In the genomic region with DNA sequence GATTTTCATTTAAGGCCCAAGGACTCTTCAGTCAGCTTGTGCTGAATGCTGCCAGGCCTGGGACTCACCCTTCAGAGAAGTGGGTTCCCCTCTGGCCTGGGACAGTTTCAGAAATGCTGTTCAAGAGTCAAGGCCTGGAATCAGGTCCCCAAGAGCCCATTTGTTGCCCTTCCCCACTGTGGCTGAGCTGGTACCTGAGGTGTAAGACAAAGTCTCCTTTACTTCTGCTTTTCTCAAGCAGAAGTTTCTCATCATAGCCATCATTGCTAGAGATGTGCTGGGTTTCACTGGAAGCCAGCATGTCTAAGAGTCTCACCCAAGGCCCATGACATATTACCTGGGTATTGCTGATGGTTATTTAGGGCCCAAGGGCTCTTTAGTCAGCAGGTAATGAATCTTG, we compare ENCODE assay signal across 14 cellular contexts. TPM values are rescaled to one million over a fixed set of nuclear protein-coding genes. Genes with fewer than 3 reads are reported as not detected.
DNase-seq lines count a peak whose midpoint lies in the region; ATAC-seq and TF ChIP-seq lines count a peak whose summit lies in the region.
"Had no signal": no experiment of that assay in that cellular context is flagged by ENCODE, and none has a peak within 500 bp of the region (broad histone marks: within the 10 kb centered on the region; RNA-seq: fewer than 3 reads in every experiment).

No MANE protein-coding gene starts in this region.

- no peak overlapping the region for H3K4me3 ChIP-seq in left lung
- H3K4me3 ChIP-seq: dorsolateral prefrontal cortex, left ventricle myocardium inferior had no signal

- peak; percentile 71 for ATAC-seq in GM18502 (IDR thresholded peaks at IDR 0.05; ENCODE audit: poor library complexity, unreplicated experiment)
- peak; percentile 60 for ATAC-seq in GM19395 (IDR thresholded peaks at IDR 0.05; ENCODE audit: unreplicated experiment)
- ATAC-seq in HG02759 (IDR thresholded peaks at IDR 0.05; ENCODE audit: unreplicated experiment) = peak; percentile 57
- ATAC-seq in left lung = no peak

- no peaks in the 10 kb centered on the region for H3K4me1 ChIP-seq in left lung
- H3K4me1 ChIP-seq: left ventricle myocardium inferior, testis had no signal

- intact Hi-C loops in left lung (cut with DNase I) = no loop called here

- H3K9me3 ChIP-seq in left lung = no peaks in the 10 kb centered on the region
- H3K9me3 ChIP-seq: left ventricle myocardium inferior, testis had no signal

- no peaks in the 10 kb centered on the region for H3K27me3 ChIP-seq in left lung
- H3K27me3 ChIP-seq: dorsolateral prefrontal cortex, testis had no signal

- H3K27ac ChIP-seq in left lung = no peak overlapping the region
- H3K27ac ChIP-seq: dorsolateral prefrontal cortex, left ventricle myocardium inferior, testis had no signal

- DNase-seq in MV-4-11 (lab: John Stamatoyannopoulos, UW) (peak; percentile 38), NCI-H226 (no peak), NOMO-1 treated with dmso at 0.1 percent for 144 hours (lab: John Stamatoyannopoulos, UW; ENCODE audit: unreplicated experiment) (no peak), left lung (no peak), inferior parietal cortex (ENCODE audit: extremely low spot score) (no peak)
- DNase-seq: activated gamma-delta T cell treated with Interleukin-2 at 50 U/mL for 16 hours, dorsolateral prefrontal cortex, left ventricle myocardium inferior, MM.1S, NCI-H2171, testis had no signal

- TF ChIP-seq CTCF in left lung (IDR thresholded peaks at IDR 0.05) = no peak

- no peaks in the 10 kb centered on the region for H3K36me3 ChIP-seq in left lung
- H3K36me3 ChIP-seq: left ventricle myocardium inferior had no signal

RNA-seq across cellular contexts. Expression of a gene that starts 8.9 kb away (rescaled TPM):
- 1 to 10 TPM; 6.0 to 7.6 TPM for total RNA-seq in left lung

RNA-seq across cellular contexts. Expression of a gene that starts 10.4 kb away (rescaled TPM):
- total RNA-seq in left lung = 10 to 100 TPM; 37.1 to 49.1 TPM
